In genomic region chr18:61322265-61322873, GRCh38 we compare ENCODE assay signal across 8 cellular contexts. TPM values are rescaled to one million over a fixed set of nuclear protein-coding genes. Genes with fewer than 3 reads are reported as not detected.
A peak's percentile ranks its signal among the peaks of the same experiment; 100 is the strongest.
DNase-seq lines count a peak whose midpoint lies in the region; ATAC-seq, FAIRE-seq and TF ChIP-seq lines count a peak whose summit lies in the region.

No MANE protein-coding gene starts in this region.

- POLR2A ChIA-PET in GM12878 (lab: Charles Lee): no interaction called here

- intact Hi-C loops in GM12878 (cut with micrococcal nuclease; ENCODE audit: unreplicated experiment): loop anchor here (1.0 to 5.0 kb wide), 3 partner anchors 180 to 810 kb away; no protein-coding TSS in a partner anchor

- H3K79me2 ChIP-seq in GM12878 (ENCODE audit: control insufficient read depth, insufficient read depth, low read length): no peaks in the 10 kb centered on the region

- CTCF ChIA-PET in GM12878 (lab: Yijun Ruan, JAX): interaction anchor here (0.5 to 9.6 kb wide), 20 partner anchors 12 to 810 kb away, joined by 3 to 185 read pairs (median 3); no protein-coding TSS in a partner anchor

- no peak for TF ChIP-seq EP300 in GM12878 (IDR thresholded peaks at IDR 0.05; ENCODE audit: borderline replicate concordance in 1 of 2, control insufficient read depth in 1 of 2, low read depth in 2 of 2, low read length in 2 of 2)

- no peak overlapping the region for H3K9ac ChIP-seq in GM12878 (ENCODE audit: control insufficient read depth, insufficient read depth, low read length)

- in situ Hi-C loops in GM12878 (cut with MboI): loop anchor here (5.0 kb wide), 1 partner anchor 175 kb away; no protein-coding TSS in a partner anchor

- peak; percentile 88 for TF ChIP-seq RAD21 in GM12878 (IDR thresholded peaks at IDR 0.05; ENCODE audit: insufficient read depth, low read depth, low read length)

- SMC1A ChIA-PET in GM12878 (lab: Charles Lee; ENCODE audit: uncharacterized antibody, unreplicated experiment): interaction anchor here (0.6 to 2.3 kb wide), 5 partner anchors 179 to 838 kb away, joined by 3 to 12 read pairs (median 5); no protein-coding TSS in a partner anchor

- no TSS peak for BruUV-seq in GM12878 (replicated peaks; lab: Mats Ljungman, UMichigan)

- H3K4me1 ChIP-seq in GM12878 (ENCODE audit: control insufficient read depth, insufficient read depth, low read length): no peaks in the 10 kb centered on the region

- no peaks in the 10 kb centered on the region for H3K36me3 ChIP-seq in GM12878 (ENCODE audit: control insufficient read depth in 2 of 2, insufficient read depth in 2 of 2, low read length in 1 of 2)

- 22% methylated on average over 9 of the region's 9 CpGs for WGBS in GM12878 (ENCODE audit: insufficient coverage, insufficient replicate concordance, low lambda C conversion rate, missing lambda C conversion rate)

- H3K27me3 ChIP-seq in GM12878 (replicated peaks in 1 of 2; ENCODE audit: control insufficient read depth in 2 of 2, insufficient read depth in 2 of 2, low read length in 1 of 2): no peaks in the 10 kb centered on the region

- RAD21 ChIA-PET in GM12878 (lab: Charles Lee; ENCODE audit: unreplicated experiment): interaction anchor here (0.5 to 4.1 kb wide), 3 partner anchors 181 to 262 kb away, joined by 3 to 38 read pairs (median 4); no protein-coding TSS in a partner anchor

- H3K27ac ChIP-seq in GM12878 (ENCODE audit: control insufficient read depth, insufficient read depth): no peak overlapping the region

- peak; percentile 84 to 88 (median 87) for TF ChIP-seq CTCF in GM12878 (IDR thresholded peaks at IDR 0.05 in 2 of 3, conservative IDR thresholded peaks at IDR 0.05 in 1 of 3; ENCODE audit: control insufficient read depth in 2 of 3, extremely low read depth in 1 of 3, insufficient read depth in 1 of 3, low read depth in 3 of 3, low read length in 3 of 3)

- no peak for TF ChIP-seq POLR2A in GM12878 (IDR thresholded peaks at IDR 0.05; ENCODE audit: low read depth, low read length)

- no peak overlapping the region for H3K4me2 ChIP-seq in GM12878 (ENCODE audit: control insufficient read depth, insufficient read depth)

- H2AFZ ChIP-seq in GM12878 (ENCODE audit: control insufficient read depth, low read depth, low read length): no peak overlapping the region

- ATAC-seq in GM21381 (IDR thresholded peaks at IDR 0.05; ENCODE audit: unreplicated experiment) (peak; percentile 99), HG03520 (IDR thresholded peaks at IDR 0.05; ENCODE audit: unreplicated experiment) (peak; percentile 99), GM12878 (peak; percentile 99)

- DNase-seq in GM04504 (ENCODE audit: low read depth) (peak; percentile 28), NOMO-1 treated with dmso at 0.1 percent for 144 hours (lab: John Stamatoyannopoulos, UW; ENCODE audit: unreplicated experiment) (peak; percentile 10), GM12878 (ENCODE audit: low read depth, low spot score) (no peak), islet precursor cell (peak; percentile 88)
- peak in 2 of 3 experiments; percentile 2 to 33 for DNase-seq in stimulated activated CD4-positive, alpha-beta T cell treated with anti-CD3 and anti-CD28 coated beads, TNF-alpha, amount 100 ng/mL, for 24 hours (ENCODE audit: low read depth in 3 of 3)
- DNase-seq in effector CD4-positive, alpha-beta T cell: no peak

- FAIRE-seq in GM12878 (lab: Jason Lieb, UNC): peak; percentile 65

- no peaks in the 10 kb centered on the region for H4K20me1 ChIP-seq in GM12878 (ENCODE audit: control insufficient read depth, insufficient read depth)

- no peak overlapping the region for H3K4me3 ChIP-seq in GM12878

- H3K9me3 ChIP-seq in GM12878 (replicated peaks; ENCODE audit: control insufficient read depth, insufficient read depth, low read length): no peaks in the 10 kb centered on the region

TF ChIP-seq in GM12878, 131 proteins besides CTCF, POLR2A, EP300 and RAD21:
- 0 out of 2 replicates have a peak, but pooled peaks have one; percentile 34 for TF ChIP-seq YY1 (IDR thresholded peaks at IDR 0.05; ENCODE audit: low read depth, low read length)
- peak; percentile 61; the same call in 1 of the 2 replicates for TF ChIP-seq SMC3 (IDR thresholded peaks at IDR 0.05; ENCODE audit: borderline replicate concordance, low read length)
- no peak for TF ChIP-seq MYC (IDR thresholded peaks at IDR 0.05; ENCODE audit: insufficient read depth, insufficient read length, insufficient replicate concordance, low read length, severe bottlenecking)

RNA-seq across cellular contexts. Expression of gene CDH20, which starts 10.9 kb away (rescaled TPM):
- total RNA-seq in GM12878 (2013; cell fraction: nucleolus; rRNA removed): not detected in 2 replicates
- total RNA-seq in GM12878 (2014; rRNA removed): not detected in 2 replicates
- not detected in 2 replicates for total RNA-seq in GM12878 (2014; rRNA removed; fragmentation: Illumina TruSeq; extraction: Trizol)
- not detected in 2 replicates for total RNA-seq in GM12878 (2021)
- polyA plus RNA-seq in GM12878 (2011; ENCODE audit: low read depth): not detected
- not detected in 2 replicates for polyA plus RNA-seq in GM12878 (2011; rRNA removed)
- polyA plus RNA-seq in GM12878 (2011; cell fraction: cytosol; rRNA removed): not detected in 2 replicates
- polyA plus RNA-seq in GM12878 (2011; cell fraction: nucleus; rRNA removed): not detected in 2 replicates
- not detected in 2 replicates for polyA plus RNA-seq in GM12878 (2012)
- not detected in 2 replicates for polyA plus RNA-seq in GM12878 (2014; fragmentation: Illumina TruSeq; extraction: Trizol)
- not detected for polyA plus RNA-seq in GM12878 (2014; fragmentation: Nextera tagmentation; extraction: Ambion mirVana)
- not detected in 2 replicates for polyA plus RNA-seq in GM12878 (2014; rRNA removed)
- not detected for polyA plus RNA-seq in GM12878 (2016; fragmentation: Nextera tagmentation; extraction: Ambion mirVana)
- polyA minus RNA-seq in GM12878 (2011; rRNA and poly(A)+ RNA removed): not detected in 2 replicates
- not detected in 2 replicates for polyA minus RNA-seq in GM12878 (2011; cell fraction: cytosol; rRNA and poly(A)+ RNA removed)
- not detected in 2 replicates for polyA minus RNA-seq in GM12878 (2011; cell fraction: nucleus; rRNA and poly(A)+ RNA removed)

Comparison
In these comparisons a context has a peak if more than half of its experiments do, and no peak if none do; other contexts are left out.
1. DNase-seq: peak in GM04504 (single experiment), NOMO-1 treated with dmso at 0.1 percent for 144 hours (single experiment), islet precursor cell (single experiment) and stimulated activated CD4-positive, alpha-beta T cell treated with anti-CD3 and anti-CD28 coated beads, TNF-alpha, amount 100 ng/mL, for 24 hours (2 of 3); none in GM12878 (single experiment) and effector CD4-positive, alpha-beta T cell (single experiment).
2. Peak in every context shown above with its lines, with median percentiles within 50 percentile points of each other: ATAC-seq.